8 cellular contexts compared by ENCODE assay signal in genomic region chr2:222708274-222708710, GRCh38. TPM values are rescaled to one million over a fixed set of nuclear protein-coding genes. Genes with fewer than 3 reads are reported as not detected.
A peak's percentile ranks its signal among the peaks of the same experiment; 100 is the strongest.
DNase-seq lines count a peak whose midpoint lies in the region; ATAC-seq and TF ChIP-seq lines count a peak whose summit lies in the region.

No MANE protein-coding gene starts in this region.

- no peak overlapping the region for H2BK15ac ChIP-seq in H9 (ENCODE audit: low read depth, low read length)

- no peak overlapping the region for H4K91ac ChIP-seq in H9 (ENCODE audit: insufficient read length, low read depth, low read length)

- no peaks in the 10 kb centered on the region for H4K20me1 ChIP-seq in H9 (ENCODE audit: control insufficient read depth, insufficient read depth, insufficient read length)

- no peak overlapping the region for H4K5ac ChIP-seq in H9 (ENCODE audit: insufficient read length, low read depth, low read length)

- no peaks in the 10 kb centered on the region for H3K4me1 Mint-ChIP-seq in CD4-positive, CD25-positive, alpha-beta regulatory T cell
- peaks cover 23 to 29% of the 10 kb centered on the region in 2 experiments for H3K4me1 Mint-ChIP-seq in H9
- H3K4me1 Mint-ChIP-seq in activated CD4-positive, alpha-beta T cell treated with anti-CD3 and anti-CD28 coated beads, Interleukin-2, amount 10 ng/mL, durations not matched to agents 7 days and 5 days = peaks cover 16% of the 10 kb centered on the region
- peaks cover 29% of the 10 kb centered on the region for H3K4me1 Mint-ChIP-seq in dendritic cell treated with granulocyte-macrophage colony-stimulating factor and Interleukin-4, amounts not matched to agents 40 ng/mL and 50 ng/mL, for 4 days (ENCODE audit: low read depth)

- CTCF ChIA-PET in activated CD4-positive, alpha-beta T cell treated with anti-CD3 and anti-CD28 coated beads, Interleukin-2, amount 10 ng/mL, durations not matched to agents 7 days and 5 days (lab: Charles Lee) = interaction anchor here (0.6 to 3.2 kb wide), 8 partner anchors 13 to 1432 kb away, joined by 3 to 20 read pairs (median 4); no protein-coding TSS in a partner anchor

- no peaks in the 10 kb centered on the region for H3K36me3 Mint-ChIP-seq in CD4-positive, CD25-positive, alpha-beta regulatory T cell
- H3K36me3 Mint-ChIP-seq in H9 (ENCODE audit: insufficient read depth in 1 of 3, low read depth in 3 of 3) = peaks cover 0 to 2% (median 0%) of the 10 kb centered on the region in 3 experiments; a peak in 1 of 7 replicates
- H3K36me3 Mint-ChIP-seq in activated CD4-positive, alpha-beta T cell treated with anti-CD3 and anti-CD28 coated beads, Interleukin-2, amount 10 ng/mL, durations not matched to agents 7 days and 5 days (ENCODE audit: low read depth) = no peaks in the 10 kb centered on the region
- no peaks in the 10 kb centered on the region for H3K36me3 Mint-ChIP-seq in dendritic cell treated with granulocyte-macrophage colony-stimulating factor and Interleukin-4, amounts not matched to agents 40 ng/mL and 50 ng/mL, for 4 days (ENCODE audit: low read depth)

- no peak overlapping the region for H3T11ph ChIP-seq in H9 (ENCODE audit: low read length)

- POLR2A ChIA-PET in activated CD4-positive, alpha-beta T cell treated with anti-CD3 and anti-CD28 coated beads, Interleukin-2, amount 10 ng/mL, durations not matched to agents 7 days and 5 days (lab: Charles Lee) = no interaction called here

- H3K9me3 ChIP-seq in CD4-positive, CD25-positive, alpha-beta regulatory T cell (ENCODE audit: control insufficient read depth in 2 of 2, low read length in 2 of 2) = no peaks in the 10 kb centered on the region
- H3K9me3 ChIP-seq in H9 (ENCODE audit: control insufficient read depth, low read depth, low read length) (no peaks in the 10 kb centered on the region), lung (ENCODE audit: control insufficient read depth in 2 of 2, insufficient read depth in 1 of 2, low read length in 1 of 2) (no peaks in the 10 kb centered on the region)

- no peaks in the 10 kb centered on the region for H3K9me3 Mint-ChIP-seq in CD4-positive, CD25-positive, alpha-beta regulatory T cell
- no peaks in the 10 kb centered on the region; a peak in 2 of 5 replicates for H3K9me3 Mint-ChIP-seq in H9
- no peaks in the 10 kb centered on the region for H3K9me3 Mint-ChIP-seq in activated CD4-positive, alpha-beta T cell treated with anti-CD3 and anti-CD28 coated beads, Interleukin-2, amount 10 ng/mL, durations not matched to agents 7 days and 5 days
- H3K9me3 Mint-ChIP-seq in dendritic cell treated with granulocyte-macrophage colony-stimulating factor and Interleukin-4, amounts not matched to agents 40 ng/mL and 50 ng/mL, for 4 days = no peaks in the 10 kb centered on the region

- H3K27ac Mint-ChIP-seq in CD4-positive, CD25-positive, alpha-beta regulatory T cell = no peak overlapping the region
- no peak overlapping the region for H3K27ac Mint-ChIP-seq in H9
- no peak overlapping the region for H3K27ac Mint-ChIP-seq in activated CD4-positive, alpha-beta T cell treated with anti-CD3 and anti-CD28 coated beads, Interleukin-2, amount 10 ng/mL, durations not matched to agents 7 days and 5 days
- peak overlapping the region; percentile 74 for H3K27ac Mint-ChIP-seq in dendritic cell treated with granulocyte-macrophage colony-stimulating factor and Interleukin-4, amounts not matched to agents 40 ng/mL and 50 ng/mL, for 4 days

- no peak for ATAC-seq in CD4-positive, CD25-positive, alpha-beta regulatory T cell (ENCODE audit: low read depth in 2 of 2)
- peak; percentile 75 for ATAC-seq in lung (ENCODE audit: insufficient read depth, low FRiP score)

- no peak overlapping the region for H3K27ac ChIP-seq in CD4-positive, CD25-positive, alpha-beta regulatory T cell (ENCODE audit: insufficient read depth, low read length, poor library complexity, severe bottlenecking)
- H3K27ac ChIP-seq in H9 (ENCODE audit: insufficient read length, low read depth, low read length) = no peak overlapping the region
- no peak overlapping the region for H3K27ac ChIP-seq in lung (ENCODE audit: low read depth in 1 of 2, low read length in 1 of 2)

- no peaks in the 10 kb centered on the region for H3K4me1 ChIP-seq in CD4-positive, CD25-positive, alpha-beta regulatory T cell (ENCODE audit: control insufficient read depth, insufficient read depth, low read length, poor library complexity, severe bottlenecking)
- H3K4me1 ChIP-seq in H9 (ENCODE audit: insufficient read depth, low read length) (no peaks in the 10 kb centered on the region; the same call in 1 of the 2 replicates), lung (ENCODE audit: control insufficient read depth in 2 of 2, insufficient read depth in 2 of 2, low read length in 2 of 2) (peaks cover 0 to 1% of the 10 kb centered on the region in 2 donors)

- H3K23me2 ChIP-seq in H9 (ENCODE audit: insufficient read length, low read depth, low read length, poor library complexity, severe bottlenecking) = no peaks in the 10 kb centered on the region

- H3K18ac ChIP-seq in H9 (ENCODE audit: insufficient read length, low read depth, low read length) = no peak overlapping the region

- no peak overlapping the region for H2AK5ac ChIP-seq in H9 (ENCODE audit: insufficient read length, low read length)

- H3K23ac ChIP-seq in H9 (ENCODE audit: insufficient read length, low read depth, low read length) = no peak overlapping the region

- H2AFZ ChIP-seq in H9 (ENCODE audit: low read length) = no peak overlapping the region

- H3K4me3 Mint-ChIP-seq in CD4-positive, CD25-positive, alpha-beta regulatory T cell = no peak overlapping the region
- no peak overlapping the region for H3K4me3 Mint-ChIP-seq in H9
- H3K4me3 Mint-ChIP-seq in activated CD4-positive, alpha-beta T cell treated with anti-CD3 and anti-CD28 coated beads, Interleukin-2, amount 10 ng/mL, durations not matched to agents 7 days and 5 days = no peak overlapping the region
- no peak overlapping the region for H3K4me3 Mint-ChIP-seq in dendritic cell treated with granulocyte-macrophage colony-stimulating factor and Interleukin-4, amounts not matched to agents 40 ng/mL and 50 ng/mL, for 4 days

- intact Hi-C loops in dendritic cell treated with granulocyte-macrophage colony-stimulating factor and Interleukin-4, amounts not matched to agents 40 ng/mL and 50 ng/mL, for 4 days (cut with micrococcal nuclease) = loop anchor here (1.0 to 5.0 kb wide), 4 partner anchors 99 to 195 kb away; partner anchors contain the start of gene ACSL3

- H3K27me3 ChIP-seq in CD4-positive, CD25-positive, alpha-beta regulatory T cell (ENCODE audit: control insufficient read depth, insufficient read depth, low read length) = peaks cover 16% of the 10 kb centered on the region
- no peaks in the 10 kb centered on the region for H3K27me3 ChIP-seq in H9 (ENCODE audit: insufficient read depth, low read length)
- no peaks in the 10 kb centered on the region for H3K27me3 ChIP-seq in lung (ENCODE audit: control insufficient read depth, insufficient read depth)

- peak; percentile 94 for TF ChIP-seq CTCF in H9 (conservative IDR thresholded peaks at IDR 0.05)
- peak; percentile 86 for TF ChIP-seq CTCF in lung (IDR thresholded peaks at IDR 0.05; ENCODE audit: control extremely low read depth, extremely low read depth)

- no peak overlapping the region for H2BK20ac ChIP-seq in H9 (ENCODE audit: low read depth, low read length, poor library complexity, severe bottlenecking)

- WGBS in H9 (ENCODE audit: extremely low coverage, insufficient read length, low lambda C conversion rate) = no CpG with 5 or more reads among the region's 12 CpGs
- WGBS in lung, 2 donors = 14 to 21% methylated on average over 12 of the region's 12 CpGs

- no peak overlapping the region for H3K56ac ChIP-seq in H9 (ENCODE audit: insufficient read length, low read depth, low read length)

- no peak overlapping the region for H3K14ac ChIP-seq in H9 (ENCODE audit: insufficient read depth, low read length)

- DNase-seq in CD4-positive, CD25-positive, alpha-beta regulatory T cell = peak; percentile 57 to 64 (median 64)
- DNase-seq in H9 (peak; percentile 68), NCI-H446 treated with DMSO at 0.1 percent for 48 hours (lab: John Stamatoyannopoulos, UW) (peak; percentile 10), lung (ENCODE audit: low spot score) (peak; percentile 79), mesenteric fat pad (ENCODE audit: low spot score) (no peak)
- DNase-seq in activated CD4-positive, alpha-beta T cell treated with anti-CD3 and anti-CD28 coated beads, Interleukin-2, amount 10 ng/mL, durations not matched to agents 7 days and 5 days = peak; percentile 79
- peak; percentile 55 for DNase-seq in stimulated activated CD8-positive, alpha-beta memory T cell treated with anti-CD3 and anti-CD28 coated beads, Interleukin-12 subunit alpha, Interleukin-12 subunit beta, amount 100 ng/mL, for 24 hours (ENCODE audit: extremely low read depth)

- no peaks in the 10 kb centered on the region for H3K79me1 ChIP-seq in H9 (ENCODE audit: insufficient read depth, low read depth, low read length, poor library complexity, severe bottlenecking)

- no peaks in the 10 kb centered on the region for H3K36me3 ChIP-seq in CD4-positive, CD25-positive, alpha-beta regulatory T cell (ENCODE audit: control insufficient read depth, insufficient read depth, low read length)
- no peaks in the 10 kb centered on the region for H3K36me3 ChIP-seq in lung (ENCODE audit: control insufficient read depth in 2 of 2, insufficient read depth in 2 of 2, low read length in 2 of 2)

- no peaks in the 10 kb centered on the region for H3K79me2 ChIP-seq in H9 (ENCODE audit: insufficient read depth, low read length)

- H2BK120ac ChIP-seq in H9 (ENCODE audit: low read depth, low read length, poor library complexity, severe bottlenecking) = no peak overlapping the region

- H3K4me3 ChIP-seq in CD4-positive, CD25-positive, alpha-beta regulatory T cell (ENCODE audit: low read depth, low read length) = no peak overlapping the region
- H3K4me3 ChIP-seq in lung = no peak overlapping the region

- no peak overlapping the region for H4K8ac ChIP-seq in H9 (replicated peaks; ENCODE audit: insufficient read length, low read depth, low read length)

- no peak overlapping the region for H2BK12ac ChIP-seq in H9 (ENCODE audit: insufficient read length, low read depth, low read length)

- H3K4me2 ChIP-seq in H9 (ENCODE audit: insufficient read depth, insufficient read length, low read length) = no peak overlapping the region

- no peak overlapping the region for H3K4ac ChIP-seq in H9 (ENCODE audit: low read depth, low read length)

- H3K27me3 Mint-ChIP-seq in CD4-positive, CD25-positive, alpha-beta regulatory T cell = peaks cover 42% of the 10 kb centered on the region
- peaks cover 1% of the 10 kb centered on the region; the same call in 1 of the 2 replicates for H3K27me3 Mint-ChIP-seq in H9 (ENCODE audit: low read depth)
- H3K27me3 Mint-ChIP-seq in activated CD4-positive, alpha-beta T cell treated with anti-CD3 and anti-CD28 coated beads, Interleukin-2, amount 10 ng/mL, durations not matched to agents 7 days and 5 days = peaks cover 16% of the 10 kb centered on the region
- no peaks in the 10 kb centered on the region for H3K27me3 Mint-ChIP-seq in dendritic cell treated with granulocyte-macrophage colony-stimulating factor and Interleukin-4, amounts not matched to agents 40 ng/mL and 50 ng/mL, for 4 days

- H2BK5ac ChIP-seq in H9 (ENCODE audit: insufficient read length, low read length) = no peak overlapping the region

- no peak overlapping the region for H3K9ac ChIP-seq in H9 (ENCODE audit: extremely low read depth, insufficient read length, low read length)

RNA-seq across cellular contexts. Expression of gene MOGAT1, which starts 36.8 kb away (rescaled TPM):
- total RNA-seq in CD4-positive, CD25-positive, alpha-beta regulatory T cell = not detected
- polyA plus RNA-seq in CD4-positive, CD25-positive, alpha-beta regulatory T cell = not detected
- total RNA-seq in H9 (2021) (not detected in 2 replicates), lung (1 to 10 TPM in 1 of 2 donors, not detected in 1; 1.7 TPM), mesenteric fat pad (0.74 TPM)
- total RNA-seq in activated CD4-positive, alpha-beta T cell treated with anti-CD3 and anti-CD28 coated beads, Interleukin-2, amount 10 ng/mL, durations not matched to agents 7 days and 5 days = not detected
- under 1 TPM; 0.08 to 0.18 TPM for polyA plus RNA-seq in lung

RNA-seq across cellular contexts. Expression of gene FARSB, which starts 52.4 kb away (rescaled TPM):
- total RNA-seq in CD4-positive, CD25-positive, alpha-beta regulatory T cell = 10.8 TPM
- polyA plus RNA-seq in CD4-positive, CD25-positive, alpha-beta regulatory T cell = 10 to 100 TPM; 22.3 to 26.2 (median 25.5) TPM
- total RNA-seq in H9 (2021) = 31.2 and 32.1 TPM in 2 replicates
- total RNA-seq in activated CD4-positive, alpha-beta T cell treated with anti-CD3 and anti-CD28 coated beads, Interleukin-2, amount 10 ng/mL, durations not matched to agents 7 days and 5 days = 10 to 100 TPM; 21.6 to 26.0 TPM
- total RNA-seq in lung = 10 to 100 TPM in 1 of 2 donors, 1 to 10 TPM in 1; 9.5 to 17.0 TPM
- polyA plus RNA-seq in lung = 10 to 100 TPM; 15.5 TPM
- total RNA-seq in mesenteric fat pad = 25.5 TPM
